20 cellular contexts compared by ENCODE assay signal in the genomic region with DNA sequence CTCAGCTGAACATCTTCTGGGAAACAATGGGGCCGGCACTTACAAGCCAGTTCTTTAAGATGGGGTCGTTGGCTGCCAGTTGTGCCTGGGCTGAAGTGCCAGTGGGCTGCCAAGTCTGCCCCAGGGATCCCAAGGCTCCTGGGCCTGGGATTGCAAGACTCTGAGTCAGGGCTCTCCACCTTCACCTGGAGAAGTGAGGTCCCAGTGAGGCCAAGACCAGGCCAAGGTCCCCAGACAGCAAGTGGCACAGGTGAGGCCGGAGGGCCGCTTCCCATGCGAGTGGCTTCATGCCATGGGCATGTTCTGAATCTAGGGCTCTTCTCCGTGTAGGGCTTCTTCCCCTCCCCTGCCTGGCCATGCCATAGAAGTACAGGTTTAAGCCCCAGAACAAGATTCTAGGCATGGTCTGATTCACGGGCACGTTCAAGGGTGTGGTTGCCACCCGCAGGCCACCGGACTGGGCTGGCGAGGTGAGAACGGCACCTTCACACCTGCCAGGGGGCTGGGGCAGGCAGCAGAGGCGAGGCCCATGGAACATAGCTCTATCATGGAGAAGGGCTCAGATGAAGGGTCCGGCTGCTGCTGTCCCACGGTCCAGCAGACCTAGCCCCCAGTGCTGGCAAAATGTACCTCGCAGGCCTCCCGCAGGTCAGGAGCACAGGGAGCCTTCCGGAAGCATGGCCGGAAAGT. TPM values are rescaled to one million over a fixed set of nuclear protein-coding genes. Genes with fewer than 3 reads are reported as not detected.
"Had no signal": no experiment of that assay in that cellular context is flagged by ENCODE, and none has a peak within 500 bp of the region (broad histone marks: within the 10 kb centered on the region; RNA-seq: fewer than 3 reads in every experiment).

No MANE protein-coding gene starts in this region.

- H3K36me3 Mint-ChIP-seq: activated naive CD4-positive, alpha-beta T cell treated with anti-CD3 and anti-CD28 coated beads, Interleukin-2, amount 50 U/mL, for 72 hours; memory B cell; stimulated activated effector memory CD8-positive, alpha-beta T cell treated with anti-CD3 and anti-CD28 coated beads, Interleukin-12 subunit alpha, Interleukin-12 subunit beta, amount 100 ng/mL, for 72 hours; T-cell had no signal

- H3K36me3 ChIP-seq: adrenal gland, suprapubic skin, tibial nerve had no signal

- H3K27ac Mint-ChIP-seq: activated naive CD4-positive, alpha-beta T cell treated with anti-CD3 and anti-CD28 coated beads, Interleukin-2, amount 50 U/mL, for 72 hours; memory B cell; stimulated activated effector memory CD8-positive, alpha-beta T cell treated with anti-CD3 and anti-CD28 coated beads, Interleukin-12 subunit alpha, Interleukin-12 subunit beta, amount 100 ng/mL, for 72 hours; stimulated activated naive CD8-positive, alpha-beta T cell treated with anti-CD3 and anti-CD28 coated beads, Interleukin-15, amount 100 ng/mL, for 72 hours; T-cell; WTC11 had no signal

- DNase-seq: activated gamma-delta T cell treated with Interleukin-2 at 50 U/mL for 16 hours; activated T-cell treated with anti-CD3 and anti-CD28 coated beads, Interleukin-2, amount 50 U/mL, for 1 hour; adrenal gland; central memory CD4-positive, alpha-beta T cell; dermis blood vessel endothelial cell; effector memory CD4-positive, alpha-beta T cell; glutamatergic neuron; hypothalamus; occipital lobe; stimulated activated CD4-positive, alpha-beta T cell treated with anti-CD3 and anti-CD28 coated beads, Interleukin-2, amount 100 ng/mL, for 24 hours; stimulated activated naive CD8-positive, alpha-beta T cell treated with anti-CD3 and anti-CD28 coated beads, Interleukin-15, amount 100 ng/mL, for 72 hours; T-cell had no signal

- H3K9me3 ChIP-seq: adrenal gland, suprapubic skin, tibial nerve had no signal

- H3K27me3 ChIP-seq: adrenal gland, tibial nerve had no signal

- H3K27ac ChIP-seq: adrenal gland, suprapubic skin had no signal

- H3K4me3 Mint-ChIP-seq: memory B cell; stimulated activated effector memory CD8-positive, alpha-beta T cell treated with anti-CD3 and anti-CD28 coated beads, Interleukin-12 subunit alpha, Interleukin-12 subunit beta, amount 100 ng/mL, for 72 hours; stimulated activated naive CD8-positive, alpha-beta T cell treated with anti-CD3 and anti-CD28 coated beads, Interleukin-15, amount 100 ng/mL, for 72 hours; T-cell; WTC11 had no signal

- H3K9me3 Mint-ChIP-seq: activated naive CD4-positive, alpha-beta T cell treated with anti-CD3 and anti-CD28 coated beads, Interleukin-2, amount 50 U/mL, for 72 hours; stimulated activated effector memory CD8-positive, alpha-beta T cell treated with anti-CD3 and anti-CD28 coated beads, Interleukin-12 subunit alpha, Interleukin-12 subunit beta, amount 100 ng/mL, for 72 hours; stimulated activated naive CD8-positive, alpha-beta T cell treated with anti-CD3 and anti-CD28 coated beads, Interleukin-15, amount 100 ng/mL, for 72 hours; T-cell had no signal

- H3K4me3 ChIP-seq: adrenal gland, suprapubic skin, tibial nerve had no signal

- H3K4me1 ChIP-seq: adrenal gland had no signal

- H3K4me1 Mint-ChIP-seq: memory B cell; stimulated activated effector memory CD8-positive, alpha-beta T cell treated with anti-CD3 and anti-CD28 coated beads, Interleukin-12 subunit alpha, Interleukin-12 subunit beta, amount 100 ng/mL, for 72 hours; stimulated activated naive CD8-positive, alpha-beta T cell treated with anti-CD3 and anti-CD28 coated beads, Interleukin-15, amount 100 ng/mL, for 72 hours; T-cell; WTC11 had no signal

RNA-seq across cellular contexts. Expression of gene TWIST2, which starts 36.4 kb away (rescaled TPM):
- total RNA-seq: activated naive CD4-positive, alpha-beta T cell treated with anti-CD3 and anti-CD28 coated beads, Interleukin-2, amount 50 U/mL, for 72 hours; dermis blood vessel endothelial cell; frontal cortex; T-cell had no signal
- polyA plus RNA-seq: neural cell had no signal
